3 cellular contexts compared by ENCODE assay signal in genomic region chr11:61022311-61023085, GRCh38.
A peak's percentile ranks its signal among the peaks of the same experiment; 100 is the strongest.
TF ChIP-seq lines count a peak whose summit lies in the region.

No MANE protein-coding gene starts in this region.

TF ChIP-seq in SK-N-SH treated with all-trans-retinoic acid at 6 μM for 48 hours, 23 proteins besides CTCF, POLR2A, EP300 and RAD21:
- TF ChIP-seq, protein P1, sequence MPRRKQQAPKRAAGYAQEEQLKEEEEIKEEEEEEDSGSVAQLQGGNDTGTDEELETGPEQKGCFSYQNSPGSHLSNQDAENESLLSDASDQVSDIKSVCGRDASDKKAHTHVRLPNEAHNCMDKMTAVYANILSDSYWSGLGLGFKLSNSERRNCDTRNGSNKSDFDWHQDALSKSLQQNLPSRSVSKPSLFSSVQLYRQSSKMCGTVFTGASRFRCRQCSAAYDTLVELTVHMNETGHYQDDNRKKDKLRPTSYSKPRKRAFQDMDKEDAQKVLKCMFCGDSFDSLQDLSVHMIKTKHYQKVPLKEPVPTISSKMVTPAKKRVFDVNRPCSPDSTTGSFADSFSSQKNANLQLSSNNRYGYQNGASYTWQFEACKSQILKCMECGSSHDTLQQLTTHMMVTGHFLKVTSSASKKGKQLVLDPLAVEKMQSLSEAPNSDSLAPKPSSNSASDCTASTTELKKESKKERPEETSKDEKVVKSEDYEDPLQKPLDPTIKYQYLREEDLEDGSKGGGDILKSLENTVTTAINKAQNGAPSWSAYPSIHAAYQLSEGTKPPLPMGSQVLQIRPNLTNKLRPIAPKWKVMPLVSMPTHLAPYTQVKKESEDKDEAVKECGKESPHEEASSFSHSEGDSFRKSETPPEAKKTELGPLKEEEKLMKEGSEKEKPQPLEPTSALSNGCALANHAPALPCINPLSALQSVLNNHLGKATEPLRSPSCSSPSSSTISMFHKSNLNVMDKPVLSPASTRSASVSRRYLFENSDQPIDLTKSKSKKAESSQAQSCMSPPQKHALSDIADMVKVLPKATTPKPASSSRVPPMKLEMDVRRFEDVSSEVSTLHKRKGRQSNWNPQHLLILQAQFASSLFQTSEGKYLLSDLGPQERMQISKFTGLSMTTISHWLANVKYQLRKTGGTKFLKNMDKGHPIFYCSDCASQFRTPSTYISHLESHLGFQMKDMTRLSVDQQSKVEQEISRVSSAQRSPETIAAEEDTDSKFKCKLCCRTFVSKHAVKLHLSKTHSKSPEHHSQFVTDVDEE (CRISPR knock-in tag; IDR thresholded peaks at IDR 0.05): no peak
- TF ChIP-seq PATZ1 (CRISPR knock-in tag; IDR thresholded peaks at IDR 0.05; ENCODE audit: borderline replicate concordance) (no peak), ISL1 (CRISPR knock-in tag; IDR thresholded peaks at IDR 0.05) (no peak), GLIS3 (CRISPR knock-in tag; IDR thresholded peaks at IDR 0.05) (no peak), RARB (CRISPR knock-in tag; IDR thresholded peaks at IDR 0.05) (no peak), ZFP3 (CRISPR knock-in tag; IDR thresholded peaks at IDR 0.05) (peak; percentile 85), ZNF565 (CRISPR knock-in tag; conservative IDR thresholded peaks at IDR 0.05; ENCODE audit: low read depth) (no peak)

TF ChIP-seq in SK-N-SH, 30 proteins besides CTCF, POLR2A, EP300 and RAD21 (continued from another document):
- TF ChIP-seq JUND (IDR thresholded peaks at IDR 0.05) (no peak), SIN3A (IDR thresholded peaks at IDR 0.05; ENCODE audit: borderline replicate concordance, low read depth, low read length) (no peak), RFX5 (IDR thresholded peaks at IDR 0.05; ENCODE audit: low read length) (no peak), RXRA (IDR thresholded peaks at IDR 0.05; ENCODE audit: borderline replicate concordance, low read depth) (no peak), NRF1 (IDR thresholded peaks at IDR 0.05; ENCODE audit: low read depth, low read length) (no peak), EZH2phosphoT487 (IDR thresholded peaks at IDR 0.05; ENCODE audit: borderline replicate concordance, low read depth) (no peak), FOXJ3 (CRISPR knock-in tag; IDR thresholded peaks at IDR 0.05) (no peak), REST (IDR thresholded peaks at IDR 0.05; ENCODE audit: low read depth, low read length) (no peak), RCOR1 (IDR thresholded peaks at IDR 0.05; ENCODE audit: low read length) (no peak), CHD2 (IDR thresholded peaks at IDR 0.05; ENCODE audit: low read length, partially characterized antibody) (no peak), TCF12 (IDR thresholded peaks at IDR 0.05) (no peak), MXI1 (IDR thresholded peaks at IDR 0.05; ENCODE audit: low read depth, low read length) (no peak), GATA2 (CRISPR knock-in tag; IDR thresholded peaks at IDR 0.05) (no peak), YY1 (IDR thresholded peaks at IDR 0.05; ENCODE audit: low read depth) (no peak), SMC3 (IDR thresholded peaks at IDR 0.05; ENCODE audit: low read depth, low read length) (no peak)
- TF ChIP-seq, protein P2, sequence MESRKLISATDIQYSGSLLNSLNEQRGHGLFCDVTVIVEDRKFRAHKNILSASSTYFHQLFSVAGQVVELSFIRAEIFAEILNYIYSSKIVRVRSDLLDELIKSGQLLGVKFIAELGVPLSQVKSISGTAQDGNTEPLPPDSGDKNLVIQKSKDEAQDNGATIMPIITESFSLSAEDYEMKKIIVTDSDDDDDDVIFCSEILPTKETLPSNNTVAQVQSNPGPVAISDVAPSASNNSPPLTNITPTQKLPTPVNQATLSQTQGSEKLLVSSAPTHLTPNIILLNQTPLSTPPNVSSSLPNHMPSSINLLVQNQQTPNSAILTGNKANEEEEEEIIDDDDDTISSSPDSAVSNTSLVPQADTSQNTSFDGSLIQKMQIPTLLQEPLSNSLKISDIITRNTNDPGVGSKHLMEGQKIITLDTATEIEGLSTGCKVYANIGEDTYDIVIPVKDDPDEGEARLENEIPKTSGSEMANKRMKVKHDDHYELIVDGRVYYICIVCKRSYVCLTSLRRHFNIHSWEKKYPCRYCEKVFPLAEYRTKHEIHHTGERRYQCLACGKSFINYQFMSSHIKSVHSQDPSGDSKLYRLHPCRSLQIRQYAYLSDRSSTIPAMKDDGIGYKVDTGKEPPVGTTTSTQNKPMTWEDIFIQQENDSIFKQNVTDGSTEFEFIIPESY (IDR thresholded peaks at IDR 0.05; ENCODE audit: borderline replicate concordance, low read depth): no peak
- TF ChIP-seq, protein P3, sequence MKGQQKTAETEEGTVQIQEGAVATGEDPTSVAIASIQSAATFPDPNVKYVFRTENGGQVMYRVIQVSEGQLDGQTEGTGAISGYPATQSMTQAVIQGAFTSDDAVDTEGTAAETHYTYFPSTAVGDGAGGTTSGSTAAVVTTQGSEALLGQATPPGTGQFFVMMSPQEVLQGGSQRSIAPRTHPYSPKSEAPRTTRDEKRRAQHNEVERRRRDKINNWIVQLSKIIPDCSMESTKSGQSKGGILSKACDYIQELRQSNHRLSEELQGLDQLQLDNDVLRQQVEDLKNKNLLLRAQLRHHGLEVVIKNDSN (IDR thresholded peaks at IDR 0.05; ENCODE audit: borderline replicate concordance, low read depth): no peak

TF ChIP-seq in GM12878, 131 proteins besides CTCF, POLR2A, EP300 and RAD21:
- TF ChIP-seq, protein P3 (IDR thresholded peaks at IDR 0.05; ENCODE audit: borderline replicate concordance, extremely low read length, insufficient read depth, low read depth, low read length): peak; percentile 1
- no peak for TF ChIP-seq FOXK2 (IDR thresholded peaks at IDR 0.05)
- TF ChIP-seq, protein P4, sequence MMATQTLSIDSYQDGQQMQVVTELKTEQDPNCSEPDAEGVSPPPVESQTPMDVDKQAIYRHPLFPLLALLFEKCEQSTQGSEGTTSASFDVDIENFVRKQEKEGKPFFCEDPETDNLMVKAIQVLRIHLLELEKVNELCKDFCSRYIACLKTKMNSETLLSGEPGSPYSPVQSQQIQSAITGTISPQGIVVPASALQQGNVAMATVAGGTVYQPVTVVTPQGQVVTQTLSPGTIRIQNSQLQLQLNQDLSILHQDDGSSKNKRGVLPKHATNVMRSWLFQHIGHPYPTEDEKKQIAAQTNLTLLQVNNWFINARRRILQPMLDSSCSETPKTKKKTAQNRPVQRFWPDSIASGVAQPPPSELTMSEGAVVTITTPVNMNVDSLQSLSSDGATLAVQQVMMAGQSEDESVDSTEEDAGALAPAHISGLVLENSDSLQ (IDR thresholded peaks at IDR 0.05): peak; percentile 72; the same call in 1 of the 2 replicates
- peak; percentile 20; the same call in 1 of the 2 replicates for TF ChIP-seq IKZF1 (conservative IDR thresholded peaks at IDR 0.05)
